Comparison of ENCODE assay signal across 15 cellular contexts in the genomic region with DNA sequence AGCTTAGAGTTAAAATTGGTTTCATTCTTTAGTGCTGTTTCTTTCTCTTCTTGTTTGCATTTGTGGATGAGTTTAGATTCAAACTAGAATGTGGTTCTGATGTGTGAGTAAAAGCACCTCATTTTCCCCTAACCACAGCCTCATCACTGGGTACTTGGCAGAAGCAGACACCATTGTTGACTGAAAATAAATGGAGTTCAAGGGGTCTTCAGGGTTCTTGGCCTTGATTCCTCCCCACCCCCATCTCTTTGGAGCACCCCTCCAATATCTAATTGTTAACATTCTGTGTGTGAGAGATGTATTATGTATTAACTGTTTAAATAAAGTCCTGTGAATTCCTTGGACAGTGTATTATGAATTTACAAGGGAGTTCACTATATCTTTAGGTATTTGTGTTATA. TPM values are rescaled to one million over a fixed set of nuclear protein-coding genes. Genes with fewer than 3 reads are reported as not detected.
DNase-seq lines count a peak whose midpoint lies in the region; ATAC-seq and TF ChIP-seq lines count a peak whose summit lies in the region.
"Had no signal": no experiment of that assay in that cellular context is flagged by ENCODE, and none has a peak within 500 bp of the region (broad histone marks: within the 10 kb centered on the region; RNA-seq: fewer than 3 reads in every experiment).

No MANE protein-coding gene starts in this region.

- CTCF ChIA-PET in Caco-2 (lab: Charles Lee): no interaction called here

- no TSS peak for BruUV-seq in Caco-2 (replicated peaks; lab: Mats Ljungman, UMichigan)

- peaks cover 13% of the 10 kb centered on the region for H3K36me3 Mint-ChIP-seq in activated naive CD4-positive, alpha-beta T cell treated with anti-CD3 and anti-CD28 coated beads, Interleukin-2, amount 50 U/mL, for 24 hours
- H3K36me3 Mint-ChIP-seq in activated T-helper 17 cell treated with anti-CD3 and anti-CD28 coated beads, Interleukin-2, amount 50 U/mL, for 72 hours (ENCODE audit: low read depth): peaks cover 90% of the 10 kb centered on the region
- peaks cover 5% of the 10 kb centered on the region for H3K36me3 Mint-ChIP-seq in type B pancreatic cell
- H3K36me3 Mint-ChIP-seq in Caco-2 (ENCODE audit: insufficient read depth, unreplicated experiment): no peaks in the 10 kb centered on the region

- H3K4me3 Mint-ChIP-seq in activated naive CD4-positive, alpha-beta T cell treated with anti-CD3 and anti-CD28 coated beads, Interleukin-2, amount 50 U/mL, for 24 hours: peak overlapping the region; percentile 72
- H3K4me3 Mint-ChIP-seq in activated T-helper 17 cell treated with anti-CD3 and anti-CD28 coated beads, Interleukin-2, amount 50 U/mL, for 72 hours: peak overlapping the region; percentile 63
- H3K4me3 Mint-ChIP-seq in type B pancreatic cell (peak overlapping the region; percentile 16), Caco-2 (ENCODE audit: unreplicated experiment) (no peak overlapping the region)

- DNase-seq in activated naive CD4-positive, alpha-beta T cell treated with Interleukin-2 at 50 U/mL for 16 hours: no peak
- no peak for DNase-seq in type B pancreatic cell (ENCODE audit: extremely low spot score, unreplicated experiment)
- DNase-seq in left ventricle myocardium superior: no peak
- no peak for DNase-seq in HCEC 1CT
- no peak for DNase-seq in Caco-2
- DNase-seq: activated CD4-positive, alpha-beta T cell treated with anti-CD3 and anti-CD28 coated beads for 48 hours; AML-193; NCI-H1105; Peyer's patch; stimulated activated CD4-positive, alpha-beta T cell treated with anti-CD3 and anti-CD28 coated beads, Interleukin-15, amount 100 ng/mL, for 24 hours; testis had no signal

- POLR2A ChIA-PET in Caco-2 (lab: Charles Lee): no interaction called here

- no peak for TF ChIP-seq CTCF in type B pancreatic cell (conservative IDR thresholded peaks at IDR 0.05)
- no peak for TF ChIP-seq CTCF in Caco-2 (IDR thresholded peaks at IDR 0.05; ENCODE audit: insufficient read depth in 1 of 2, low read depth in 1 of 2, low read length in 1 of 2, severe bottlenecking in 1 of 2, unreplicated experiment in 1 of 2)

- peaks cover 80% of the 10 kb centered on the region for H3K4me1 Mint-ChIP-seq in activated naive CD4-positive, alpha-beta T cell treated with anti-CD3 and anti-CD28 coated beads, Interleukin-2, amount 50 U/mL, for 24 hours
- H3K4me1 Mint-ChIP-seq in activated T-helper 17 cell treated with anti-CD3 and anti-CD28 coated beads, Interleukin-2, amount 50 U/mL, for 72 hours: peaks cover 66% of the 10 kb centered on the region
- H3K4me1 Mint-ChIP-seq in type B pancreatic cell (ENCODE audit: unreplicated experiment) (peaks cover 71% of the 10 kb centered on the region), Caco-2 (ENCODE audit: low read depth, unreplicated experiment) (peaks cover 27% of the 10 kb centered on the region)

- H3K4me1 ChIP-seq in Caco-2: peaks cover 21% of the 10 kb centered on the region

- H3K27ac Mint-ChIP-seq in activated naive CD4-positive, alpha-beta T cell treated with anti-CD3 and anti-CD28 coated beads, Interleukin-2, amount 50 U/mL, for 24 hours: peak overlapping the region; percentile 80
- H3K27ac Mint-ChIP-seq in activated T-helper 17 cell treated with anti-CD3 and anti-CD28 coated beads, Interleukin-2, amount 50 U/mL, for 72 hours: peak overlapping the region; percentile 43
- H3K27ac Mint-ChIP-seq in type B pancreatic cell: peak overlapping the region; percentile 6
- H3K27ac Mint-ChIP-seq in Caco-2 (ENCODE audit: unreplicated experiment): no peak overlapping the region

- H3K27me3 ChIP-seq in Caco-2 (replicated peaks; ENCODE audit: control insufficient read depth, insufficient read depth, low read length): no peaks in the 10 kb centered on the region
- H3K27me3 ChIP-seq: gastroesophageal sphincter, Peyer's patch, testis had no signal

- intact Hi-C loops in left ventricle myocardium superior (cut with micrococcal nuclease): no loop called here
- intact Hi-C loops in Caco-2 (cut with micrococcal nuclease; ENCODE audit: unreplicated experiment): no loop called here

- no peaks in the 10 kb centered on the region for H3K9me3 Mint-ChIP-seq in activated naive CD4-positive, alpha-beta T cell treated with anti-CD3 and anti-CD28 coated beads, Interleukin-2, amount 50 U/mL, for 24 hours
- no peaks in the 10 kb centered on the region for H3K9me3 Mint-ChIP-seq in activated T-helper 17 cell treated with anti-CD3 and anti-CD28 coated beads, Interleukin-2, amount 50 U/mL, for 72 hours
- H3K9me3 Mint-ChIP-seq in type B pancreatic cell: no peaks in the 10 kb centered on the region
- no peaks in the 10 kb centered on the region for H3K9me3 Mint-ChIP-seq in Caco-2 (ENCODE audit: unreplicated experiment)

- peak; percentile 47 for ATAC-seq in HG03039 (IDR thresholded peaks at IDR 0.05; ENCODE audit: unreplicated experiment)
- peak; percentile 69 for ATAC-seq in activated T-helper 17 cell treated with anti-CD3 and anti-CD28 coated beads, Interleukin-2, amount 50 U/mL, for 72 hours (replicated peaks)
- no peak for ATAC-seq in left ventricle myocardium superior
- ATAC-seq: gastroesophageal sphincter had no signal

- no peak overlapping the region for H3K4me3 ChIP-seq in Caco-2 (ENCODE audit: low read depth, low read length)
- H3K4me3 ChIP-seq: gastroesophageal sphincter, Peyer's patch, testis had no signal

- no peaks in the 10 kb centered on the region for H3K36me3 ChIP-seq in Caco-2 (ENCODE audit: control insufficient read depth, insufficient read depth, low read length)
- H3K36me3 ChIP-seq: gastroesophageal sphincter, Peyer's patch had no signal

- no peaks in the 10 kb centered on the region for H3K27me3 Mint-ChIP-seq in activated naive CD4-positive, alpha-beta T cell treated with anti-CD3 and anti-CD28 coated beads, Interleukin-2, amount 50 U/mL, for 24 hours
- H3K27me3 Mint-ChIP-seq in activated T-helper 17 cell treated with anti-CD3 and anti-CD28 coated beads, Interleukin-2, amount 50 U/mL, for 72 hours: no peaks in the 10 kb centered on the region
- H3K27me3 Mint-ChIP-seq in type B pancreatic cell (no peaks in the 10 kb centered on the region), Caco-2 (ENCODE audit: insufficient read depth, unreplicated experiment) (no peaks in the 10 kb centered on the region)

- no peaks in the 10 kb centered on the region for H3K9me3 ChIP-seq in Caco-2
- H3K9me3 ChIP-seq: gastroesophageal sphincter, Peyer's patch, testis had no signal

RNA-seq across cellular contexts. Expression of a gene that starts 59.6 kb away (rescaled TPM):
- total RNA-seq in activated T-helper 17 cell treated with anti-CD3 and anti-CD28 coated beads, Interleukin-2, amount 50 U/mL, for 72 hours: 10 to 100 TPM; 20.7 to 50.3 TPM
- total RNA-seq in type B pancreatic cell (ENCODE audit: low replicate concordance) (35.9 and 43.9 TPM in 2 replicates), left ventricle myocardium superior (10.2 TPM), Caco-2 (2022) (17.0 and 18.3 TPM in 2 replicates)
